In genomic region chr6:143614270-143614669, GRCh38 we compare ENCODE assay signal across 24 cellular contexts.
DNase-seq lines count a peak whose midpoint lies in the region; ATAC-seq and TF ChIP-seq lines count a peak whose summit lies in the region.
"Had no signal": no experiment of that assay in that cellular context is flagged by ENCODE, and none has a peak within 500 bp of the region (broad histone marks: within the 10 kb centered on the region; RNA-seq: fewer than 3 reads in every experiment).

No MANE protein-coding gene starts in this region.

- peak overlapping the region in 1 of 4 donors; percentile 12 for H3K4me3 Mint-ChIP-seq in CD4-positive, CD25-positive, alpha-beta regulatory T cell
- H3K4me3 Mint-ChIP-seq in dendritic cell treated with granulocyte-macrophage colony-stimulating factor and Interleukin-4, amounts not matched to agents 40 ng/mL and 50 ng/mL, for 4 days, result peak overlapping the region; percentile 9
- H3K4me3 Mint-ChIP-seq: activated CD8-positive, alpha-beta T cell treated with anti-CD3 and anti-CD28 coated beads for 36 hours; activated T-cell treated with anti-CD3 and anti-CD28 coated beads, Interleukin-2, amount 50 U/mL, for 24 hours; central memory CD8-positive, alpha-beta T cell; H9; nephron progenitor cell; stimulated activated naive B cell treated with anti-CD40 and anti-IgM and Interleukin-4, amounts not matched to agents 10 μg/mL and 1 μg/mL and 100 μg/mL, for 72 hours had no signal

- H3K27me3 ChIP-seq in CD4-positive, CD25-positive, alpha-beta regulatory T cell (ENCODE audit: control insufficient read depth, insufficient read depth, low read length), result no peaks in the 10 kb centered on the region
- no peaks in the 10 kb centered on the region for H3K27me3 ChIP-seq in dorsolateral prefrontal cortex
- H3K27me3 ChIP-seq: SJCRH30, tibial nerve had no signal

- intact Hi-C loops in dendritic cell treated with granulocyte-macrophage colony-stimulating factor and Interleukin-4, amounts not matched to agents 40 ng/mL and 50 ng/mL, for 4 days (cut with micrococcal nuclease), result no loop called here
- intact Hi-C loops in dorsolateral prefrontal cortex (cut with DNase I), result no loop called here

- peaks cover 10% of the 10 kb centered on the region for H3K4me1 ChIP-seq in CD4-positive, CD25-positive, alpha-beta regulatory T cell (ENCODE audit: control insufficient read depth, insufficient read depth, low read length, poor library complexity, severe bottlenecking)
- H3K4me1 ChIP-seq: tibial nerve had no signal

- ATAC-seq in CD4-positive, CD25-positive, alpha-beta regulatory T cell (ENCODE audit: low read depth in 2 of 2), result no peak
- no peak for ATAC-seq in GM18861 (IDR thresholded peaks at IDR 0.05; ENCODE audit: unreplicated experiment)
- ATAC-seq: activated CD8-positive, alpha-beta T cell treated with anti-CD3 and anti-CD28 coated beads for 36 hours; PC-3; stimulated activated naive B cell treated with anti-CD40 and anti-IgM and Interleukin-4, amounts not matched to agents 10 μg/mL and 1 μg/mL and 100 μg/mL, for 72 hours had no signal

- H3K4me3 ChIP-seq in CD4-positive, CD25-positive, alpha-beta regulatory T cell (ENCODE audit: low read depth, low read length), result peak overlapping the region; percentile 51
- H3K4me3 ChIP-seq in dorsolateral prefrontal cortex, result no peak overlapping the region
- H3K4me3 ChIP-seq: SJCRH30 had no signal

- TF ChIP-seq CTCF in dorsolateral prefrontal cortex (IDR thresholded peaks at IDR 0.05 in 54 of 56, conservative IDR thresholded peaks at IDR 0.05 in 2 of 56; ENCODE audit: low read depth in 1 of 56, partially characterized antibody in 56 of 56), result no peak

- DNase-seq in ACHN (peak; percentile 2), NOMO-1 treated with DMSO at 0.1 percent for 48 hours (lab: John Stamatoyannopoulos, UW; ENCODE audit: unreplicated experiment) (peak; percentile 60), NCI-H2171 (lab: John Stamatoyannopoulos, UW) (no peak), dorsolateral prefrontal cortex (no peak), NCI-H2107 treated with DMSO at 0.1 percent for 48 hours (lab: John Stamatoyannopoulos, UW; ENCODE audit: unreplicated experiment) (no peak)
- no peak for DNase-seq in CD4-positive, CD25-positive, alpha-beta regulatory T cell
- DNase-seq: activated CD8-positive, alpha-beta T cell treated with anti-CD3 and anti-CD28 coated beads for 36 hours; activated naive CD4-positive, alpha-beta T cell; activated T-cell treated with anti-CD3 and anti-CD28 coated beads, Interleukin-2, amount 50 U/mL, for 24 hours; anterior cingulate cortex; Calu3; effector CD4-positive, alpha-beta T cell; H9; NCI-H1436 treated with DMSO at 0.1 percent for 48 hours; NCI-H526 treated with DMSO at 0.1 percent for 48 hours; nephron progenitor cell; PC-3; posterior cingulate gyrus; SJCRH30; stimulated activated naive B cell treated with anti-CD40 and anti-IgM and Interleukin-4, amounts not matched to agents 10 μg/mL and 1 μg/mL and 100 μg/mL, for 72 hours had no signal

- H3K36me3 Mint-ChIP-seq in CD4-positive, CD25-positive, alpha-beta regulatory T cell, result peaks cover 3% of the 10 kb centered on the region
- no peaks in the 10 kb centered on the region for H3K36me3 Mint-ChIP-seq in dendritic cell treated with granulocyte-macrophage colony-stimulating factor and Interleukin-4, amounts not matched to agents 40 ng/mL and 50 ng/mL, for 4 days (ENCODE audit: low read depth)
- H3K36me3 Mint-ChIP-seq: stimulated activated naive B cell treated with anti-CD40 and anti-IgM and Interleukin-4, amounts not matched to agents 10 μg/mL and 1 μg/mL and 100 μg/mL, for 72 hours had no signal

- H3K27ac Mint-ChIP-seq in CD4-positive, CD25-positive, alpha-beta regulatory T cell, result peak overlapping the region in 1 of 3 donors; percentile 23
- H3K27ac Mint-ChIP-seq in dendritic cell treated with granulocyte-macrophage colony-stimulating factor and Interleukin-4, amounts not matched to agents 40 ng/mL and 50 ng/mL, for 4 days, result no peak overlapping the region
- H3K27ac Mint-ChIP-seq: activated CD8-positive, alpha-beta T cell treated with anti-CD3 and anti-CD28 coated beads for 36 hours; activated T-cell treated with anti-CD3 and anti-CD28 coated beads, Interleukin-2, amount 50 U/mL, for 24 hours; H9; nephron progenitor cell; stimulated activated naive B cell treated with anti-CD40 and anti-IgM and Interleukin-4, amounts not matched to agents 10 μg/mL and 1 μg/mL and 100 μg/mL, for 72 hours had no signal

- in situ Hi-C loops in ACHN (cut with HindIII; ENCODE audit: low pct_ligation_motif_present, low pct_unique_long_range_greater_than_20kb, low sequenced_read_pairs), result no loop called here

- no peak overlapping the region for H3K27ac ChIP-seq in CD4-positive, CD25-positive, alpha-beta regulatory T cell (ENCODE audit: insufficient read depth, low read length, poor library complexity, severe bottlenecking)
- H3K27ac ChIP-seq in dorsolateral prefrontal cortex, result no peak overlapping the region
- H3K27ac ChIP-seq: SJCRH30, tibial nerve had no signal

- H3K9me3 Mint-ChIP-seq in CD4-positive, CD25-positive, alpha-beta regulatory T cell, result peaks cover 0 to 1% (median 0%) of the 10 kb centered on the region in 7 donors
- H3K9me3 Mint-ChIP-seq in dendritic cell treated with granulocyte-macrophage colony-stimulating factor and Interleukin-4, amounts not matched to agents 40 ng/mL and 50 ng/mL, for 4 days, result no peaks in the 10 kb centered on the region
- H3K9me3 Mint-ChIP-seq: activated CD8-positive, alpha-beta T cell treated with anti-CD3 and anti-CD28 coated beads for 36 hours; activated T-cell treated with anti-CD3 and anti-CD28 coated beads, Interleukin-2, amount 50 U/mL, for 24 hours; central memory CD8-positive, alpha-beta T cell; H9; stimulated activated naive B cell treated with anti-CD40 and anti-IgM and Interleukin-4, amounts not matched to agents 10 μg/mL and 1 μg/mL and 100 μg/mL, for 72 hours had no signal

- H3K9me3 ChIP-seq in CD4-positive, CD25-positive, alpha-beta regulatory T cell (ENCODE audit: control insufficient read depth in 2 of 2, low read length in 2 of 2), result no peaks in the 10 kb centered on the region
- H3K9me3 ChIP-seq: SJCRH30, tibial nerve had no signal

- H3K36me3 ChIP-seq in CD4-positive, CD25-positive, alpha-beta regulatory T cell (ENCODE audit: control insufficient read depth, insufficient read depth, low read length), result no peaks in the 10 kb centered on the region
- H3K36me3 ChIP-seq: SJCRH30, tibial nerve had no signal

- no peaks in the 10 kb centered on the region for H3K27me3 Mint-ChIP-seq in CD4-positive, CD25-positive, alpha-beta regulatory T cell
- H3K27me3 Mint-ChIP-seq in dendritic cell treated with granulocyte-macrophage colony-stimulating factor and Interleukin-4, amounts not matched to agents 40 ng/mL and 50 ng/mL, for 4 days, result no peaks in the 10 kb centered on the region
- H3K27me3 Mint-ChIP-seq: activated CD8-positive, alpha-beta T cell treated with anti-CD3 and anti-CD28 coated beads for 36 hours; activated T-cell treated with anti-CD3 and anti-CD28 coated beads, Interleukin-2, amount 50 U/mL, for 24 hours; central memory CD8-positive, alpha-beta T cell; stimulated activated naive B cell treated with anti-CD40 and anti-IgM and Interleukin-4, amounts not matched to agents 10 μg/mL and 1 μg/mL and 100 μg/mL, for 72 hours had no signal

- peaks cover 22 to 73% (median 47%) of the 10 kb centered on the region in 4 donors for H3K4me1 Mint-ChIP-seq in CD4-positive, CD25-positive, alpha-beta regulatory T cell
- H3K4me1 Mint-ChIP-seq in dendritic cell treated with granulocyte-macrophage colony-stimulating factor and Interleukin-4, amounts not matched to agents 40 ng/mL and 50 ng/mL, for 4 days (ENCODE audit: low read depth), result peaks cover 25% of the 10 kb centered on the region

Comparison
In these comparisons a context has a peak if more than half of its experiments do, and no peak if none do; other contexts are left out.
1. DNase-seq: peak in ACHN (single experiment) and NOMO-1 treated with DMSO at 0.1 percent for 48 hours (single experiment); none in CD4-positive, CD25-positive, alpha-beta regulatory T cell (0 of 3), NCI-H2171 (single experiment), dorsolateral prefrontal cortex (0 of 10) and NCI-H2107 treated with DMSO at 0.1 percent for 48 hours (single experiment).